In genomic region chr11:35066783-35067476, GRCh38 we compare ENCODE assay signal across 9 cellular contexts.
DNase-seq lines count a peak whose midpoint lies in the region; ATAC-seq and TF ChIP-seq lines count a peak whose summit lies in the region.
"Had no signal": no experiment of that assay in that cellular context is flagged by ENCODE, and none has a peak within 500 bp of the region (broad histone marks: within the 10 kb centered on the region; RNA-seq: fewer than 3 reads in every experiment).

No MANE protein-coding gene starts in this region.

- peak overlapping the region; percentile 40 for H3K4me3 Mint-ChIP-seq in CD4-positive, alpha-beta T cell
- H3K4me3 Mint-ChIP-seq in activated T-cell treated with anti-CD3 and anti-CD28 coated beads, Interleukin-2, amount 50 U/mL, for 72 hours: peak overlapping the region; percentile 2 to 38

- intact Hi-C loops in CD4-positive, alpha-beta T cell (cut with DNase I, micrococcal nuclease): no loop called here

- peak overlapping the region; percentile 62 for H3K27ac Mint-ChIP-seq in CD4-positive, alpha-beta T cell
- H3K27ac Mint-ChIP-seq in activated T-cell treated with anti-CD3 and anti-CD28 coated beads, Interleukin-2, amount 50 U/mL, for 72 hours: no peak overlapping the region

- H3K27ac ChIP-seq in CD4-positive, alpha-beta T cell (ENCODE audit: low read depth, low read length): no peak overlapping the region

- peak; percentile 67 for ATAC-seq in CD4-positive, alpha-beta T cell (ENCODE audit: poor library complexity)
- peak; percentile 67 for ATAC-seq in GM19438 (IDR thresholded peaks at IDR 0.05; ENCODE audit: low read depth, unreplicated experiment)
- ATAC-seq in HG03354 (IDR thresholded peaks at IDR 0.05; ENCODE audit: poor library complexity, severe bottlenecking, unreplicated experiment): peak; percentile 88
- peak; percentile 91 for ATAC-seq in activated T-cell treated with anti-CD3 and anti-CD28 coated beads, Interleukin-2, amount 50 U/mL, for 72 hours (replicated peaks in 1 of 2)

- no peak for TF ChIP-seq CTCF in CD4-positive, alpha-beta T cell (IDR thresholded peaks at IDR 0.05)
- no peak for TF ChIP-seq CTCF in GM20000 (IDR thresholded peaks at IDR 0.05; ENCODE audit: extremely low read depth, missing control alignments)

- H3K27me3 Mint-ChIP-seq in CD4-positive, alpha-beta T cell: no peaks in the 10 kb centered on the region
- H3K27me3 Mint-ChIP-seq in activated T-cell treated with anti-CD3 and anti-CD28 coated beads, Interleukin-2, amount 50 U/mL, for 72 hours (ENCODE audit: low read depth): peaks cover 10% of the 10 kb centered on the region

- CTCF ChIA-PET in CD4-positive, alpha-beta T cell (lab: Charles Lee): interaction anchor here (0.8 to 1.2 kb wide), 2 partner anchors 56 to 66 kb away, joined by 3 read pairs; no protein-coding TSS in a partner anchor

- peaks cover 4% of the 10 kb centered on the region for H3K9me3 Mint-ChIP-seq in CD4-positive, alpha-beta T cell
- peaks cover 5 to 16% of the 10 kb centered on the region in 2 donors for H3K9me3 Mint-ChIP-seq in activated T-cell treated with anti-CD3 and anti-CD28 coated beads, Interleukin-2, amount 50 U/mL, for 72 hours

- H3K27me3 ChIP-seq in CD4-positive, alpha-beta T cell (ENCODE audit: control insufficient read depth, insufficient read depth, low read length): no peaks in the 10 kb centered on the region

- POLR2A ChIA-PET in CD4-positive, alpha-beta T cell (lab: Charles Lee): interaction anchor here (0.6 to 3.3 kb wide), 11 partner anchors 9 to 98 kb away, joined by 3 to 15 read pairs (median 3); no protein-coding TSS in a partner anchor

- peaks cover 9% of the 10 kb centered on the region for H3K9me3 ChIP-seq in CD4-positive, alpha-beta T cell (ENCODE audit: control insufficient read depth, low read length)

- peaks cover 32% of the 10 kb centered on the region for H3K4me1 Mint-ChIP-seq in CD4-positive, alpha-beta T cell (ENCODE audit: low read depth)
- H3K4me1 Mint-ChIP-seq in activated T-cell treated with anti-CD3 and anti-CD28 coated beads, Interleukin-2, amount 50 U/mL, for 72 hours (ENCODE audit: low read depth): peaks cover 29% of the 10 kb centered on the region

- no peak for DNase-seq in CD4-positive, alpha-beta T cell
- peak; percentile 44 to 55 for DNase-seq in activated T-cell treated with anti-CD3 and anti-CD28 coated beads, Interleukin-2, amount 50 U/mL, for 72 hours
- DNase-seq in NCI-H1105 treated with DMSO at 0.1 percent for 48 hours (lab: John Stamatoyannopoulos, UW): no peak
- DNase-seq in GM20000 (ENCODE audit: low spot score): no peak
- DNase-seq in AG08395 (ENCODE audit: low spot score): no peak
- DNase-seq in hepatic stellate cell (ENCODE audit: low spot score): no peak
- DNase-seq: NCI-H187 treated with DMSO at 0.1 percent for 48 hours had no signal

- H3K36me3 Mint-ChIP-seq in CD4-positive, alpha-beta T cell (ENCODE audit: low read depth): peaks cover 17% of the 10 kb centered on the region
- H3K36me3 Mint-ChIP-seq in activated T-cell treated with anti-CD3 and anti-CD28 coated beads, Interleukin-2, amount 50 U/mL, for 72 hours (ENCODE audit: insufficient read depth in 2 of 2): peaks cover 17 to 19% of the 10 kb centered on the region in 2 donors

Comparison
In these comparisons a context has a peak if more than half of its experiments do, and no peak if none do; other contexts are left out.
1. DNase-seq: peak in activated T-cell treated with anti-CD3 and anti-CD28 coated beads, Interleukin-2, amount 50 U/mL, for 72 hours (2 of 2); none in CD4-positive, alpha-beta T cell (0 of 10), NCI-H1105 treated with DMSO at 0.1 percent for 48 hours (single experiment), GM20000 (single experiment), AG08395 (single experiment) and hepatic stellate cell (single experiment).
2. Peak in every context shown above with its lines, with median percentiles within 50 percentile points of each other: ATAC-seq.